1 cellular context compared by ENCODE assay signal in the genomic region with DNA sequence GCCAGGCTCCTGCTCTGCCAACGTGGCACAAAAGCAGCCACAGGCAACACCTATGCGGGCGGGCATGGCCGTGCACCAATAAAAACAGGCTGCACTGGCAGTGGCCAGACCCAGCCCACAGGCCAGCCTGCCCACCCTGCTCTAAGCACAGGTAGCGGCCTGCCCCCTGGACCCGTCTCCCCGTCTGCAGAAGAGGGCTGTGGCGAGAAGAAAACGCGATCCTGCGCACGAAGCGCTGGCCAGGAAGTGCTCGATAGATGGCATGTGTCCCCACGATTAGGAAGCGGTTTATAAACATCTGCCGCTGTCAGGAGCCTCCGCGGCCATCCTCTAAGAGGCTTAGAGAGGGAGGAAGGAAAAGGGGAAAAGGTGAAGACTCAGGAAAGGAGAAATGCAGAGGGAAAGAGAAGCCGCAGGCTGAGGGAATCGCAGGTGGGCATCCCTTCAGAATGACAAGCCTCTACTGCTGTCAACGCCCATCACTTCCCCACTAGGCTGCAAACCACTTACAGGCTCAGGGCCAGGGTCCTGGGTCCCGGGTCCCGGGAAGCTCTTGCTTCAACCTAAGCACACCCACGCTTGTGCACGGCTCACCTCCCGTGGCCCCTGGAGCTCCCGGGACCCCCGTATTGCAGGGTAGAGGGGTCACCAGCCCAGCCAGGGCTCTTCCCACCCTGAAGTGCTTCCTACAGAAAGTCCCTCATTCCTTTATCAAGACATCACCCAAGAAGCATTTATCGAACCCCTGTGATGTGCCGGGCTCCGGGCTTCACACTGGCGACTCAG.
TF ChIP-seq lines count a peak whose summit lies in the region.

No MANE protein-coding gene starts in this region.

TF ChIP-seq in GM23338, 12 proteins besides CTCF, POLR2A, EP300 and RAD21 (continued from another document):
- TF ChIP-seq, protein P1, sequence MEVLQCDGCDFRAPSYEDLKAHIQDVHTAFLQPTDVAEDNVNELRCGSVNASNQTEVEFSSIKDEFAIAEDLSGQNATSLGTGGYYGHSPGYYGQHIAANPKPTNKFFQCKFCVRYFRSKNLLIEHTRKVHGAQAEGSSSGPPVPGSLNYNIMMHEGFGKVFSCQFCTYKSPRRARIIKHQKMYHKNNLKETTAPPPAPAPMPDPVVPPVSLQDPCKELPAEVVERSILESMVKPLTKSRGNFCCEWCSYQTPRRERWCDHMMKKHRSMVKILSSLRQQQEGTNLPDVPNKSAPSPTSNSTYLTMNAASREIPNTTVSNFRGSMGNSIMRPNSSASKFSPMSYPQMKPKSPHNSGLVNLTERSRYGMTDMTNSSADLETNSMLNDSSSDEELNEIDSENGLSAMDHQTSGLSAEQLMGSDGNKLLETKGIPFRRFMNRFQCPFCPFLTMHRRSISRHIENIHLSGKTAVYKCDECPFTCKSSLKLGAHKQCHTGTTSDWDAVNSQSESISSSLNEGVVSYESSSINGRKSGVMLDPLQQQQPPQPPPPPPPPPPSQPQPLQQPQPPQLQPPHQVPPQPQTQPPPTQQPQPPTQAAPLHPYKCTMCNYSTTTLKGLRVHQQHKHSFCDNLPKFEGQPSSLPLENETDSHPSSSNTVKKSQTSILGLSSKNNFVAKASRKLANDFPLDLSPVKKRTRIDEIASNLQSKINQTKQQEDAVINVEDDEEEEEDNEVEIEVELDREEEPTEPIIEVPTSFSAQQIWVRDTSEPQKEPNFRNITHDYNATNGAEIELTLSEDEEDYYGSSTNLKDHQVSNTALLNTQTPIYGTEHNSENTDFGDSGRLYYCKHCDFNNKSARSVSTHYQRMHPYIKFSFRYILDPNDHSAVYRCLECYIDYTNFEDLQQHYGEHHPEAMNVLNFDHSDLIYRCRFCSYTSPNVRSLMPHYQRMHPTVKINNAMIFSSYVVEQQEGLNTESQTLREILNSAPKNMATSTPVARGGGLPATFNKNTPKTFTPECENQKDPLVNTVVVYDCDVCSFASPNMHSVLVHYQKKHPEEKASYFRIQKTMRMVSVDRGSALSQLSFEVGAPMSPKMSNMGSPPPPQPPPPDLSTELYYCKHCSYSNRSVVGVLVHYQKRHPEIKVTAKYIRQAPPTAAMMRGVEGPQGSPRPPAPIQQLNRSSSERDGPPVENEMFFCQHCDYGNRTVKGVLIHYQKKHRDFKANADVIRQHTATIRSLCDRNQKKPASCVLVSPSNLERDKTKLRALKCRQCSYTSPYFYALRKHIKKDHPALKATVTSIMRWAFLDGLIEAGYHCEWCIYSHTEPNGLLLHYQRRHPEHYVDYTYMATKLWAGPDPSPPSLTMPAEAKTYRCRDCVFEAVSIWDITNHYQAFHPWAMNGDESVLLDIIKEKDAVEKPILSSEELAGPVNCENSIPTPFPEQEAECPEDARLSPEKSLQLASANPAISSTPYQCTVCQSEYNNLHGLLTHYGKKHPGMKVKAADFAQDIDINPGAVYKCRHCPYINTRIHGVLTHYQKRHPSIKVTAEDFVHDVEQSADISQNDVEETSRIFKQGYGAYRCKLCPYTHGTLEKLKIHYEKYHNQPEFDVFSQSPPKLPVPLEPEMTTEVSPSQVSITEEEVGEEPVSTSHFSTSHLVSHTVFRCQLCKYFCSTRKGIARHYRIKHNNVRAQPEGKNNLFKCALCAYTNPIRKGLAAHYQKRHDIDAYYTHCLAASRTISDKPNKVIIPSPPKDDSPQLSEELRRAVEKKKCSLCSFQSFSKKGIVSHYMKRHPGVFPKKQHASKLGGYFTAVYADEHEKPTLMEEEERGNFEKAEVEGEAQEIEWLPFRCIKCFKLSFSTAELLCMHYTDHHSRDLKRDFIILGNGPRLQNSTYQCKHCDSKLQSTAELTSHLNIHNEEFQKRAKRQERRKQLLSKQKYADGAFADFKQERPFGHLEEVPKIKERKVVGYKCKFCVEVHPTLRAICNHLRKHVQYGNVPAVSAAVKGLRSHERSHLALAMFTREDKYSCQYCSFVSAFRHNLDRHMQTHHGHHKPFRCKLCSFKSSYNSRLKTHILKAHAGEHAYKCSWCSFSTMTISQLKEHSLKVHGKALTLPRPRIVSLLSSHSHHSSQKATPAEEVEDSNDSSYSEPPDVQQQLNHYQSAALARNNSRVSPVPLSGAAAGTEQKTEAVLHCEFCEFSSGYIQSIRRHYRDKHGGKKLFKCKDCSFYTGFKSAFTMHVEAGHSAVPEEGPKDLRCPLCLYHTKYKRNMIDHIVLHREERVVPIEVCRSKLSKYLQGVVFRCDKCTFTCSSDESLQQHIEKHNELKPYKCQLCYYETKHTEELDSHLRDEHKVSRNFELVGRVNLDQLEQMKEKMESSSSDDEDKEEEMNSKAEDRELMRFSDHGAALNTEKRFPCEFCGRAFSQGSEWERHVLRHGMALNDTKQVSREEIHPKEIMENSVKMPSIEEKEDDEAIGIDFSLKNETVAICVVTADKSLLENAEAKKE (CRISPR knock-in tag; IDR thresholded peaks at IDR 0.05) = no peak
- TF ChIP-seq ZNF114 (CRISPR knock-in tag; IDR thresholded peaks at IDR 0.05) (no peak), ZNF331 (CRISPR knock-in tag; IDR thresholded peaks at IDR 0.05; ENCODE audit: low read depth) (no peak), EZH2 (IDR thresholded peaks at IDR 0.05; ENCODE audit: low read depth, unreplicated experiment) (no peak), POLR2AphosphoS5 (IDR thresholded peaks at IDR 0.05; ENCODE audit: low read depth) (no peak), CREB1 (CRISPR knock-in tag; IDR thresholded peaks at IDR 0.05; ENCODE audit: low read depth) (no peak), STAT1 (IDR thresholded peaks at IDR 0.05; ENCODE audit: unreplicated experiment) (no peak), ETS1 (IDR thresholded peaks at IDR 0.05) (no peak), EZH2phosphoT487 (IDR thresholded peaks at IDR 0.05; ENCODE audit: unreplicated experiment) (no peak)
- TF ChIP-seq, protein P2, sequence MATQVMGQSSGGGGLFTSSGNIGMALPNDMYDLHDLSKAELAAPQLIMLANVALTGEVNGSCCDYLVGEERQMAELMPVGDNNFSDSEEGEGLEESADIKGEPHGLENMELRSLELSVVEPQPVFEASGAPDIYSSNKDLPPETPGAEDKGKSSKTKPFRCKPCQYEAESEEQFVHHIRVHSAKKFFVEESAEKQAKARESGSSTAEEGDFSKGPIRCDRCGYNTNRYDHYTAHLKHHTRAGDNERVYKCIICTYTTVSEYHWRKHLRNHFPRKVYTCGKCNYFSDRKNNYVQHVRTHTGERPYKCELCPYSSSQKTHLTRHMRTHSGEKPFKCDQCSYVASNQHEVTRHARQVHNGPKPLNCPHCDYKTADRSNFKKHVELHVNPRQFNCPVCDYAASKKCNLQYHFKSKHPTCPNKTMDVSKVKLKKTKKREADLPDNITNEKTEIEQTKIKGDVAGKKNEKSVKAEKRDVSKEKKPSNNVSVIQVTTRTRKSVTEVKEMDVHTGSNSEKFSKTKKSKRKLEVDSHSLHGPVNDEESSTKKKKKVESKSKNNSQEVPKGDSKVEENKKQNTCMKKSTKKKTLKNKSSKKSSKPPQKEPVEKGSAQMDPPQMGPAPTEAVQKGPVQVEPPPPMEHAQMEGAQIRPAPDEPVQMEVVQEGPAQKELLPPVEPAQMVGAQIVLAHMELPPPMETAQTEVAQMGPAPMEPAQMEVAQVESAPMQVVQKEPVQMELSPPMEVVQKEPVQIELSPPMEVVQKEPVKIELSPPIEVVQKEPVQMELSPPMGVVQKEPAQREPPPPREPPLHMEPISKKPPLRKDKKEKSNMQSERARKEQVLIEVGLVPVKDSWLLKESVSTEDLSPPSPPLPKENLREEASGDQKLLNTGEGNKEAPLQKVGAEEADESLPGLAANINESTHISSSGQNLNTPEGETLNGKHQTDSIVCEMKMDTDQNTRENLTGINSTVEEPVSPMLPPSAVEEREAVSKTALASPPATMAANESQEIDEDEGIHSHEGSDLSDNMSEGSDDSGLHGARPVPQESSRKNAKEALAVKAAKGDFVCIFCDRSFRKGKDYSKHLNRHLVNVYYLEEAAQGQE (IDR thresholded peaks at IDR 0.05; ENCODE audit: unreplicated experiment) = no peak
